12 cellular contexts compared by ENCODE assay signal in the genomic region with DNA sequence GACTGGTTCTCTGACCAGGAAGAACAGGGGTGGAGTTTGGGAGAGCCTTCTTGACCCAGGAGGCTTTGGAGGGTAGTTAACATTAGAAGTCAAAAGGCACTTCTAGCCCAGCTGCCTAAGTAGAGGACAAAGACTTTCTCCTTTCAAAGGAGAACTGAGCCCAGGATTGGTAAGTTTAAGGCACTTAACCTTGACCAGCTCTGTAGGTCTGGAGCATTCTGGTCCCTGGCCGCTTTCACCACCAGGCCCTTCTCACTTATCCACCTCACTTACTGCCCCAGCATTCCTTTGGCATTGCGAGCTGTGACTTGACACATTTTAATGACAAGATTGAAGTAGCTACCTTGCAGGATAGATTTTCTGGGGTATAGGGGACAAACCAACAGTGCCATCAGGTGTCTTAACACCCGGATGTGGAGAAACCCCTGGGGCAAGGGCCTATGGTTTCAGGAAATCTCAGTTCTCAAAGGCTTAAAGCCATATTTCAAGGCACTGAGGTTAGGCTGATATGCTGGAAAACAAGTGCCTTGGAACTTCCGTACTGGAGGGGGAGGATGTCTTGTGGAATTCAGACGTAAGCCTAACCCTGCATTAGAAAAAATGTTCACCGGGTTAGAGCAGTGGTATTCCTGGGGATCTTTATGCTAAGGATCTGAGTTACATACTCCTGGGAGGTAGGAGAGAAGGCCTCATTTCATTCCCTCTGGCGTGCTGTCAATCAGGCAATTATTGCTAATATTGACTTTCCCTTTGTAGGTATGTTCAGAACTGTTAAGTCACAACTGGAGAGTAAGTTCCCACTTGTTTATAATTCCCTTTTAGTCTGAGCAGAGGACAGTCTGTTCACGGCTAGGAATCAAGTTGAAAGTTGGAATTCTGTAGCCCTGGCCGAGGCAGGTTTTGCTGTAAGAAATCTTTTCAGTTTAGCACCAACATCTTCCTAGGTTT. TPM values are rescaled to one million over a fixed set of nuclear protein-coding genes. Genes with fewer than 3 reads are reported as not detected.
DNase-seq lines count a peak whose midpoint lies in the region; ATAC-seq and TF ChIP-seq lines count a peak whose summit lies in the region.
"Had no signal": no experiment of that assay in that cellular context is flagged by ENCODE, and none has a peak within 500 bp of the region (broad histone marks: within the 10 kb centered on the region; RNA-seq: fewer than 3 reads in every experiment).

No MANE protein-coding gene starts in this region.

- H3K4me3 ChIP-seq in GM23338 (no peak overlapping the region), neutrophil (ENCODE audit: low read depth in 1 of 2, low read length in 1 of 2) (no peak overlapping the region)
- H3K4me3 ChIP-seq: colonic mucosa, transverse colon had no signal

- H3K27ac Mint-ChIP-seq in GM23338 (no peak overlapping the region; the same call in 1 of the 2 replicates), brain (peak overlapping the region; percentile 16 to 86 (median 45))

- peaks cover 3% of the 10 kb centered on the region; the same call in 1 of the 3 replicates for H3K9me3 Mint-ChIP-seq in GM23338
- peaks cover 0 to 2% (median 0%) of the 10 kb centered on the region in 5 experiments for H3K9me3 Mint-ChIP-seq in brain

- no peak overlapping the region for H3K4me2 ChIP-seq in GM23338

- peaks cover 23% of the 10 kb centered on the region; the same call in 1 of the 2 replicates for H3F3A ChIP-seq in GM23338 (replicated peaks; ENCODE audit: low read depth)

- H3K9me2 ChIP-seq in GM23338 (ENCODE audit: insufficient read depth), result no peaks in the 10 kb centered on the region

- H3K27me3 ChIP-seq in GM23338 (ENCODE audit: insufficient read depth) (no peaks in the 10 kb centered on the region), neutrophil (peaks cover 8% of the 10 kb centered on the region)
- H3K27me3 ChIP-seq: colonic mucosa, transverse colon had no signal

- 0 out of 2 replicates have a peak, but pooled peaks cover 3% of the 10 kb centered on the region for H3K36me3 ChIP-seq in GM23338 (ENCODE audit: insufficient read depth)
- peaks cover 38% of the 10 kb centered on the region for H3K36me3 ChIP-seq in neutrophil
- H3K36me3 ChIP-seq: colonic mucosa had no signal

- no peak overlapping the region for H2AFZ ChIP-seq in GM23338

- no peaks in the 10 kb centered on the region for H3K9me3 ChIP-seq in neutrophil
- H3K9me3 ChIP-seq: colonic mucosa, transverse colon had no signal

- H3K4me1 Mint-ChIP-seq in GM23338 (peaks cover 17% of the 10 kb centered on the region), brain (peaks cover 79% of the 10 kb centered on the region)

- H3K27me3 Mint-ChIP-seq in GM23338 (ENCODE audit: insufficient read depth, low read depth, poor library complexity) (peaks cover 13% of the 10 kb centered on the region), brain (peaks cover 6% of the 10 kb centered on the region)
- H3K27me3 Mint-ChIP-seq: activated CD4-positive, alpha-beta T cell treated with anti-CD3 and anti-CD28 coated beads for 36 hours had no signal

- H3K27ac ChIP-seq in GM23338 (ENCODE audit: low read depth), result 0 out of 2 replicates have a peak overlapping the region, but pooled peaks have one; percentile 66
- peak overlapping the region; percentile 48 for H3K27ac ChIP-seq in neutrophil
- H3K27ac ChIP-seq: colonic mucosa, transverse colon had no signal

- TF ChIP-seq CTCF in GM23338 (conservative IDR thresholded peaks at IDR 0.05; ENCODE audit: low read depth in 2 of 2) (no peak), brain (conservative IDR thresholded peaks at IDR 0.05) (no peak), neutrophil (IDR thresholded peaks at IDR 0.05) (no peak)

- H3K36me3 Mint-ChIP-seq in GM23338 (ENCODE audit: low read depth), result peaks cover 44% of the 10 kb centered on the region
- peaks cover 19% of the 10 kb centered on the region for H3K36me3 Mint-ChIP-seq in brain

- H3K4me3 Mint-ChIP-seq in GM23338 (no peak overlapping the region), brain (peak overlapping the region in 3 of 5 experiments; percentile 20 to 78 (median 52))
- H3K4me3 Mint-ChIP-seq: activated CD4-positive, alpha-beta T cell treated with anti-CD3 and anti-CD28 coated beads for 36 hours had no signal

- H3K79me2 ChIP-seq in GM23338 (replicated peaks; ENCODE audit: insufficient read depth), result peaks cover 37% of the 10 kb centered on the region

- no peak for DNase-seq in GM23338 (ENCODE audit: low spot score)
- DNase-seq: activated CD4-positive, alpha-beta T cell treated with anti-CD3 and anti-CD28 coated beads for 36 hours; activated effector memory CD4-positive, alpha-beta T cell treated with Interleukin-2 at 50 U/mL for 16 hours; colonic mucosa; NCI-H1092; transverse colon had no signal

- peaks cover 34% of the 10 kb centered on the region for H4K20me1 ChIP-seq in GM23338 (replicated peaks; ENCODE audit: insufficient read depth)

- ATAC-seq in GM23338, result no peak
- ATAC-seq in HG03521 (IDR thresholded peaks at IDR 0.05; ENCODE audit: unreplicated experiment), result no peak
- ATAC-seq in GM21528 (IDR thresholded peaks at IDR 0.05; ENCODE audit: low FRiP score, unreplicated experiment), result no peak
- no peak for ATAC-seq in HG03108 (IDR thresholded peaks at IDR 0.05; ENCODE audit: unreplicated experiment)
- ATAC-seq: activated CD4-positive, alpha-beta T cell treated with anti-CD3 and anti-CD28 coated beads for 36 hours had no signal

- peaks cover 6% of the 10 kb centered on the region; the same call in 1 of the 2 replicates for H3K4me1 ChIP-seq in GM23338 (ENCODE audit: insufficient read depth)
- peaks cover 78 to 85% of the 10 kb centered on the region in 2 experiments for H3K4me1 ChIP-seq in neutrophil (ENCODE audit: control insufficient read depth in 1 of 2, insufficient read depth in 1 of 2, low read depth in 1 of 2, low read length in 1 of 2)

TF ChIP-seq in GM23338, 12 proteins besides CTCF, POLR2A, EP300 and RAD21 (continues in another document):
- TF ChIP-seq, protein P1, sequence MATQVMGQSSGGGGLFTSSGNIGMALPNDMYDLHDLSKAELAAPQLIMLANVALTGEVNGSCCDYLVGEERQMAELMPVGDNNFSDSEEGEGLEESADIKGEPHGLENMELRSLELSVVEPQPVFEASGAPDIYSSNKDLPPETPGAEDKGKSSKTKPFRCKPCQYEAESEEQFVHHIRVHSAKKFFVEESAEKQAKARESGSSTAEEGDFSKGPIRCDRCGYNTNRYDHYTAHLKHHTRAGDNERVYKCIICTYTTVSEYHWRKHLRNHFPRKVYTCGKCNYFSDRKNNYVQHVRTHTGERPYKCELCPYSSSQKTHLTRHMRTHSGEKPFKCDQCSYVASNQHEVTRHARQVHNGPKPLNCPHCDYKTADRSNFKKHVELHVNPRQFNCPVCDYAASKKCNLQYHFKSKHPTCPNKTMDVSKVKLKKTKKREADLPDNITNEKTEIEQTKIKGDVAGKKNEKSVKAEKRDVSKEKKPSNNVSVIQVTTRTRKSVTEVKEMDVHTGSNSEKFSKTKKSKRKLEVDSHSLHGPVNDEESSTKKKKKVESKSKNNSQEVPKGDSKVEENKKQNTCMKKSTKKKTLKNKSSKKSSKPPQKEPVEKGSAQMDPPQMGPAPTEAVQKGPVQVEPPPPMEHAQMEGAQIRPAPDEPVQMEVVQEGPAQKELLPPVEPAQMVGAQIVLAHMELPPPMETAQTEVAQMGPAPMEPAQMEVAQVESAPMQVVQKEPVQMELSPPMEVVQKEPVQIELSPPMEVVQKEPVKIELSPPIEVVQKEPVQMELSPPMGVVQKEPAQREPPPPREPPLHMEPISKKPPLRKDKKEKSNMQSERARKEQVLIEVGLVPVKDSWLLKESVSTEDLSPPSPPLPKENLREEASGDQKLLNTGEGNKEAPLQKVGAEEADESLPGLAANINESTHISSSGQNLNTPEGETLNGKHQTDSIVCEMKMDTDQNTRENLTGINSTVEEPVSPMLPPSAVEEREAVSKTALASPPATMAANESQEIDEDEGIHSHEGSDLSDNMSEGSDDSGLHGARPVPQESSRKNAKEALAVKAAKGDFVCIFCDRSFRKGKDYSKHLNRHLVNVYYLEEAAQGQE (IDR thresholded peaks at IDR 0.05; ENCODE audit: unreplicated experiment), result no peak

RNA-seq across cellular contexts. Expression of a gene that starts 4.3 kb away (rescaled TPM):
- 26.8 and 32.4 TPM in 2 replicates for total RNA-seq in GM23338 (2014; rRNA removed; shearing (Covaris generic))
- polyA plus RNA-seq in GM23338 (2016; fragmentation: Nextera tagmentation; extraction: Ambion mirVana) (76.4 and 81.2 TPM in 2 replicates), brain (ENCODE audit: insufficient read depth, low read depth, low replicate concordance) (26.4 TPM)

RNA-seq across cellular contexts. Expression of a gene that starts 5.0 kb away (rescaled TPM):
- total RNA-seq in GM23338 (2014; rRNA removed; shearing (Covaris generic)), result 10.1 and 16.4 TPM in 2 replicates
- polyA plus RNA-seq in GM23338 (2016; fragmentation: Nextera tagmentation; extraction: Ambion mirVana) (21.4 and 27.9 TPM in 2 replicates), brain (ENCODE audit: insufficient read depth, low read depth, low replicate concordance) (5.6 TPM)

RNA-seq across cellular contexts. Expression of a gene that starts 8.4 kb away (rescaled TPM):
- 103 and 111 TPM in 2 replicates for total RNA-seq in GM23338 (2014; rRNA removed; shearing (Covaris generic))
- polyA plus RNA-seq in GM23338 (2016; fragmentation: Nextera tagmentation; extraction: Ambion mirVana), result 60.8 and 63.3 TPM in 2 replicates
- 79.3 TPM for polyA plus RNA-seq in brain (ENCODE audit: insufficient read depth, low read depth, low replicate concordance)

RNA-seq across cellular contexts. Expression of a gene that starts 12.0 kb away (rescaled TPM):
- 114 and 145 TPM in 2 replicates for total RNA-seq in GM23338 (2014; rRNA removed; shearing (Covaris generic))
- 260 and 276 TPM in 2 replicates for polyA plus RNA-seq in GM23338 (2016; fragmentation: Nextera tagmentation; extraction: Ambion mirVana)
- 145 TPM for polyA plus RNA-seq in brain (ENCODE audit: insufficient read depth, low read depth, low replicate concordance)

RNA-seq across cellular contexts. Expression of a gene that starts 23.3 kb away (rescaled TPM):
- 0.87 and 2.6 TPM in 2 replicates for total RNA-seq in GM23338 (2014; rRNA removed; shearing (Covaris generic))
- polyA plus RNA-seq in GM23338 (2016; fragmentation: Nextera tagmentation; extraction: Ambion mirVana) (5.5 and 7.8 TPM in 2 replicates), brain (ENCODE audit: insufficient read depth, low read depth, low replicate concordance) (37.0 TPM)
- total RNA-seq: SK-MEL-5 had no signal
